Comparison of ENCODE assay signal across 27 cellular contexts in the genomic region with DNA sequence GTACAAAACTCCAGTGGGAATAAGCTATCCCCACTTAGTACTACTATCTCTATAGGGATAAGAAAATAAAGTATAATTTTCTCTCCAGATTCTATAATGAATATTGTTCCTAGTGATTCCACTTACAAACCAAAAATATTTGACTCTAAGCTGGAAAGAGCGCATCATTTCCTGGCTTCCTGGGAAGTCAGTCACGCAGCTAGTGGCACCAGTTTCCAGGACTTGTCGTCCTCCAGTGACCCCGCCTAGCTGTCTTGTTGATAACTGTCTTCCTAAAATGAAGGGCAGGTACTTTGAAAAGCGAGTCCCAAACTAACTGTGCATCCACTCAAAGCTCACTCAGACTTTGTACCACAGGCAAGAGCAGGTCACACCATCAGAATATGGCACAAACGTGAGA. TPM values are rescaled to one million over a fixed set of nuclear protein-coding genes. Genes with fewer than 3 reads are reported as not detected.
"Had no signal": no experiment of that assay in that cellular context is flagged by ENCODE, and none has a peak within 500 bp of the region (broad histone marks: within the 10 kb centered on the region; RNA-seq: fewer than 3 reads in every experiment).

No MANE protein-coding gene starts in this region.

- H3K27ac Mint-ChIP-seq: activated naive CD8-positive, alpha-beta T cell; dendritic cell treated with granulocyte-macrophage colony-stimulating factor and Interleukin-4, amounts not matched to agents 40 ng/mL and 50 ng/mL, for 4 days; naive thymus-derived CD4-positive, alpha-beta T cell; stimulated activated memory B cell treated with anti-CD40 and anti-IgM and Interleukin-4, amounts not matched to agents 10 μg/mL and 1 μg/mL and 100 μg/mL, for 72 hours had no signal

- H3K36me3 Mint-ChIP-seq: activated naive CD8-positive, alpha-beta T cell; naive thymus-derived CD4-positive, alpha-beta T cell; stimulated activated memory B cell treated with anti-CD40 and anti-IgM and Interleukin-4, amounts not matched to agents 10 μg/mL and 1 μg/mL and 100 μg/mL, for 72 hours had no signal

- DNase-seq: activated CD4-positive, alpha-beta T cell treated with anti-CD3 and anti-CD28 coated beads for 1 hour; activated gamma-delta T cell treated with Interleukin-2 at 50 U/mL for 16 hours; activated T-cell treated with anti-CD3 and anti-CD28 coated beads, Interleukin-2, amount 50 U/mL, for 1 hour; brain microvascular endothelial cell; effector memory CD4-positive, alpha-beta T cell; heart left ventricle; islet precursor cell; naive thymus-derived CD4-positive, alpha-beta T cell; occipital lobe; posterior cingulate gyrus; right lobe of liver; stomach; transverse colon; uterus; WERI-Rb-1 had no signal

- H3K36me3 ChIP-seq: adrenal gland, ascending aorta, brain microvascular endothelial cell, heart left ventricle, right lobe of liver, stomach, suprapubic skin, transverse colon, uterus, WERI-Rb-1 had no signal

- H3K4me1 ChIP-seq: adrenal gland, right lobe of liver, suprapubic skin, uterus had no signal

- H3K27ac ChIP-seq: ascending aorta, brain microvascular endothelial cell, right lobe of liver, stomach, suprapubic skin, transverse colon, uterus, WERI-Rb-1 had no signal

- ATAC-seq: esophagus mucosa; heart left ventricle; left lobe of liver; naive thymus-derived CD4-positive, alpha-beta T cell; stimulated activated memory B cell treated with anti-CD40 and anti-IgM and Interleukin-4, amounts not matched to agents 10 μg/mL and 1 μg/mL and 100 μg/mL, for 72 hours had no signal

- H3K27me3 ChIP-seq: adrenal gland, ascending aorta, brain microvascular endothelial cell, heart left ventricle, right lobe of liver, stomach, suprapubic skin, transverse colon, uterus had no signal

- H3K4me3 ChIP-seq: adrenal gland, ascending aorta, heart left ventricle, lung, right lobe of liver, skin epidermis, stomach, suprapubic skin, transverse colon, uterus had no signal

- H3K9me3 Mint-ChIP-seq: dendritic cell treated with granulocyte-macrophage colony-stimulating factor and Interleukin-4, amounts not matched to agents 40 ng/mL and 50 ng/mL, for 4 days; stimulated activated memory B cell treated with anti-CD40 and anti-IgM and Interleukin-4, amounts not matched to agents 10 μg/mL and 1 μg/mL and 100 μg/mL, for 72 hours had no signal

- H3K9me3 ChIP-seq: adrenal gland, ascending aorta, heart left ventricle, right lobe of liver, stomach, suprapubic skin, uterus had no signal

RNA-seq across cellular contexts. Expression of a gene that starts 39.3 kb away (rescaled TPM):
- total RNA-seq: naive thymus-derived CD4-positive, alpha-beta T cell; neural crest cell; T-helper 2 cell treated with Interferon-gamma antibody and Interleukin-4, amounts not matched to agents 100 ng/mL and 5 ng/mL, for 36 hours had no signal
